In genomic region chr7:131072505-131073091, GRCh38 we compare ENCODE assay signal across 8 cellular contexts.
DNase-seq lines count a peak whose midpoint lies in the region; ATAC-seq and TF ChIP-seq lines count a peak whose summit lies in the region.

No MANE protein-coding gene starts in this region.

- H3K9me2 ChIP-seq in PC-3 (replicated peaks; ENCODE audit: low read length) = no peaks in the 10 kb centered on the region

- H3K27me3 Mint-ChIP-seq in endothelial cell (ENCODE audit: unreplicated experiment) = no peaks in the 10 kb centered on the region

- peaks cover 20% of the 10 kb centered on the region for H3K4me1 ChIP-seq in PC-3 (ENCODE audit: insufficient read depth, low read length)
- H3K4me1 ChIP-seq in sigmoid colon = peaks cover 0 to 88% (median 59%) of the 10 kb centered on the region in 4 donors

- no peak overlapping the region for H3K9ac ChIP-seq in PC-3 (ENCODE audit: low read length)

- 77 to 79% methylated on average over 5 of the region's 5 CpGs for WGBS in sigmoid colon, 2 donors

- peaks cover 5% of the 10 kb centered on the region for H3F3A ChIP-seq in PC-3 (ENCODE audit: low read length, unreplicated experiment)

- peak overlapping the region; percentile 56; the same call in 1 of the 2 replicates for H3K4me3 ChIP-seq in PC-3 (ENCODE audit: low read length)
- H3K4me3 ChIP-seq in epithelial cell of esophagus (ENCODE audit: low read length) = no peak overlapping the region
- H3K4me3 ChIP-seq in sigmoid colon = no peak overlapping the region

- TF ChIP-seq POLR2A in sigmoid colon (IDR thresholded peaks at IDR 0.05) = no peak

- no peaks in the 10 kb centered on the region for H3K9me3 Mint-ChIP-seq in endothelial cell (ENCODE audit: unreplicated experiment)

- 0 out of 2 replicates have a peak, but pooled peaks cover 6% of the 10 kb centered on the region for H4K20me1 ChIP-seq in PC-3 (ENCODE audit: low read length)

- H3K27me3 ChIP-seq in PC-3 (ENCODE audit: low read length) (no peaks in the 10 kb centered on the region), sigmoid colon (no peaks in the 10 kb centered on the region)

- H3K4me2 ChIP-seq in PC-3 (ENCODE audit: low read length) = peak overlapping the region; percentile 78

- peak; percentile 18 for DNase-seq in NCI-H1105 treated with DMSO at 0.1 percent for 48 hours (lab: John Stamatoyannopoulos, UW)
- DNase-seq in NCI-H1105 (lab: John Stamatoyannopoulos, UW) = no peak
- DNase-seq in PC-3 = peak; percentile 48
- peak; percentile 13 for DNase-seq in epithelial cell of esophagus (ENCODE audit: low read depth)
- DNase-seq in sigmoid colon = no peak
- no peak for DNase-seq in epidermal melanocyte (ENCODE audit: insufficient read length, low spot score)
- DNase-seq in endothelial cell (ENCODE audit: low spot score) = no peak

- ATAC-seq in PC-3 (peak; percentile 53), GM21786 (IDR thresholded peaks at IDR 0.05; ENCODE audit: unreplicated experiment) (no peak)

- POLR2A ChIA-PET in PC-3 (lab: Charles Lee; ENCODE audit: unreplicated experiment) = no interaction called here

- peaks cover 6% of the 10 kb centered on the region for H3K4me1 Mint-ChIP-seq in endothelial cell (ENCODE audit: unreplicated experiment)

- H3K4me3 Mint-ChIP-seq in endothelial cell (ENCODE audit: unreplicated experiment) = no peak overlapping the region

- peaks cover 26% of the 10 kb centered on the region; the same call in 1 of the 2 replicates for H3K79me2 ChIP-seq in PC-3 (ENCODE audit: low read length)

- H3K27ac ChIP-seq in PC-3 (ENCODE audit: low read length) = no peak overlapping the region
- H3K27ac ChIP-seq in sigmoid colon = peak overlapping the region in 3 of 4 donors; percentile 49 to 54 (median 53)

- 0 out of 2 replicates have a peak, but pooled peaks cover 5% of the 10 kb centered on the region for H3K36me3 ChIP-seq in PC-3 (ENCODE audit: low read depth, low read length)
- H3K36me3 ChIP-seq in sigmoid colon = peaks cover 0 to 7% (median 0%) of the 10 kb centered on the region in 4 donors

- intact Hi-C loops in PC-3 (cut with micrococcal nuclease) = loop anchor here (5.0 kb wide), 1 partner anchor 35 kb away; no protein-coding TSS in a partner anchor
- intact Hi-C loops in sigmoid colon (cut with DNase I) = loop anchor here (5.0 kb wide), 1 partner anchor 35 kb away; no protein-coding TSS in a partner anchor

- H3K36me3 Mint-ChIP-seq in endothelial cell (ENCODE audit: low read depth, unreplicated experiment) = no peaks in the 10 kb centered on the region

- CTCF ChIA-PET in PC-3 (lab: Charles Lee) = no interaction called here

- TF ChIP-seq CTCF in PC-3 (conservative IDR thresholded peaks at IDR 0.05; ENCODE audit: low read depth, low read length) (no peak), epithelial cell of esophagus (IDR thresholded peaks at IDR 0.05; ENCODE audit: insufficient read depth, low read depth, low read length, missing control alignments) (no peak), sigmoid colon (IDR thresholded peaks at IDR 0.05) (no peak), endothelial cell (IDR thresholded peaks at IDR 0.05; ENCODE audit: unreplicated experiment) (no peak)

- TF ChIP-seq EP300 in sigmoid colon (IDR thresholded peaks at IDR 0.05) = no peak

- no TSS peak for BruUV-seq in PC-3 (replicated peaks; lab: Mats Ljungman, UMichigan)

- H3K27ac Mint-ChIP-seq in endothelial cell (ENCODE audit: unreplicated experiment) = no peak overlapping the region

- H2AFZ ChIP-seq in PC-3 (ENCODE audit: low read length) = no peak overlapping the region

- no peaks in the 10 kb centered on the region for H3K9me3 ChIP-seq in PC-3 (ENCODE audit: low read length)
- no peaks in the 10 kb centered on the region for H3K9me3 ChIP-seq in sigmoid colon

Comparison
In these comparisons a context has a peak if more than half of its experiments do, and no peak if none do; other contexts are left out.
1. DNase-seq: peak in NCI-H1105 treated with DMSO at 0.1 percent for 48 hours (single experiment), PC-3 (single experiment) and epithelial cell of esophagus (single experiment); none in NCI-H1105 (single experiment), sigmoid colon (single experiment), epidermal melanocyte (single experiment) and endothelial cell (single experiment).